ENCODE assay signal across 9 cellular contexts in genomic region chr4:7124643-7125442, GRCh38. TPM values are rescaled to one million over a fixed set of nuclear protein-coding genes. Genes with fewer than 3 reads are reported as not detected.
DNase-seq lines count a peak whose midpoint lies in the region; ATAC-seq and TF ChIP-seq lines count a peak whose summit lies in the region.
"Had no signal": no experiment of that assay in that cellular context is flagged by ENCODE, and none has a peak within 500 bp of the region (broad histone marks: within the 10 kb centered on the region; RNA-seq: fewer than 3 reads in every experiment).

No MANE protein-coding gene starts in this region.

- peak; percentile 72 to 88 (median 84) for ATAC-seq in psoas muscle
- ATAC-seq in GM18858 (IDR thresholded peaks at IDR 0.05; ENCODE audit: unreplicated experiment), result no peak
- ATAC-seq in GM18867 (IDR thresholded peaks at IDR 0.05; ENCODE audit: unreplicated experiment), result no peak

- H3K27ac ChIP-seq in psoas muscle, result no peak overlapping the region

- intact Hi-C loops in psoas muscle (cut with DNase I), result no loop called here

- H3K4me3 ChIP-seq in fibroblast of mammary gland (ENCODE audit: control insufficient read depth, low read depth, low read length) (no peak overlapping the region), psoas muscle (no peak overlapping the region)

- DNase-seq in GM04503 (ENCODE audit: low read depth), result peak; percentile 47
- peak; percentile 56 for DNase-seq in NCI-H69 (lab: John Stamatoyannopoulos, UW)
- DNase-seq in fibroblast of mammary gland (ENCODE audit: low read depth), result peak; percentile 94
- DNase-seq in psoas muscle, result peak; percentile 65 to 70
- no peak for DNase-seq in KG1 (lab: John Stamatoyannopoulos, UW)
- DNase-seq in RPMI8226, result no peak
- DNase-seq: NCI-H1048 had no signal

- H3K27me3 ChIP-seq in psoas muscle (ENCODE audit: insufficient read depth in 3 of 3, low read length in 2 of 3), result peaks cover 0 to 7% (median 0%) of the 10 kb centered on the region in 3 donors

- WGBS in psoas muscle, 3 donors, result 36 to 49% (median 38%) methylated on average over 22 of the region's 22 CpGs

- TF ChIP-seq CTCF in fibroblast of mammary gland (conservative IDR thresholded peaks at IDR 0.05; ENCODE audit: control insufficient read depth, insufficient read depth, low read depth, low read length) (peak; percentile 1), psoas muscle (IDR thresholded peaks at IDR 0.05) (no peak)

- no peaks in the 10 kb centered on the region for H3K36me3 ChIP-seq in psoas muscle (ENCODE audit: insufficient read depth in 1 of 2, low read depth in 1 of 2)

- H3K9me3 ChIP-seq in psoas muscle, result no peaks in the 10 kb centered on the region

- H3K4me1 ChIP-seq in psoas muscle, result peaks cover 10% of the 10 kb centered on the region

RNA-seq across cellular contexts. Expression of gene GRPEL1, which starts 57.0 kb away (rescaled TPM):
- total RNA-seq in psoas muscle, result 10 to 100 TPM; 41.4 to 66.1 (median 57.8) TPM
- 100 to 1,000 TPM in 1 of 3 donors, 10 to 100 TPM in 2; 43.4 to 151 (median 58.3) TPM for polyA plus RNA-seq in psoas muscle

Comparison
In these comparisons a context has a peak if more than half of its experiments do, and no peak if none do; other contexts are left out.
1. DNase-seq: peak in GM04503 (single experiment), NCI-H69 (single experiment), fibroblast of mammary gland (single experiment) and psoas muscle (2 of 2); none in KG1 (single experiment) and RPMI8226 (single experiment).
2. ATAC-seq: peak in psoas muscle (4 of 4); none in GM18858 (single experiment) and GM18867 (single experiment).